Comparison of ENCODE assay signal across 8 cellular contexts in genomic region chr6:111057074-111057752, GRCh38. TPM values are rescaled to one million over a fixed set of nuclear protein-coding genes. Genes with fewer than 3 reads are reported as not detected.
DNase-seq lines count a peak whose midpoint lies in the region; ATAC-seq, FAIRE-seq and TF ChIP-seq lines count a peak whose summit lies in the region.

No MANE protein-coding gene starts in this region.

- CTCF ChIA-PET in activated CD8-positive, alpha-beta memory T cell treated with anti-CD3 and anti-CD28 coated beads, Interleukin-2, amount 10 ng/mL, durations not matched to agents 7 days and 5 days (lab: Charles Lee), result interaction anchor here (0.7 to 3.7 kb wide), 11 partner anchors 10 to 585 kb away, joined by 3 to 33 read pairs (median 4); a partner anchor contains a TSS

- no peaks in the 10 kb centered on the region for H3K36me3 Mint-ChIP-seq in activated CD8-positive, alpha-beta memory T cell treated with anti-CD3 and anti-CD28 coated beads, Interleukin-2, amount 10 ng/mL, durations not matched to agents 7 days and 5 days
- peaks cover 3% of the 10 kb centered on the region for H3K36me3 Mint-ChIP-seq in astrocyte (ENCODE audit: low read depth, unreplicated experiment)

- ATAC-seq in activated CD8-positive, alpha-beta memory T cell treated with anti-CD3 and anti-CD28 coated beads, Interleukin-2, amount 10 ng/mL, durations not matched to agents 7 days and 5 days, result peak; percentile 60
- ATAC-seq in HG02885 (IDR thresholded peaks at IDR 0.05; ENCODE audit: poor library complexity, unreplicated experiment) (peak; percentile 44), GM19023 (IDR thresholded peaks at IDR 0.05; ENCODE audit: unreplicated experiment) (no peak)

- no peak overlapping the region for H3K4me2 ChIP-seq in astrocyte (ENCODE audit: low read length)

- H3K4me1 ChIP-seq in astrocyte (ENCODE audit: insufficient read depth, low read length), result no peaks in the 10 kb centered on the region
- no peaks in the 10 kb centered on the region for H3K4me1 ChIP-seq in tibial artery

- DNase-seq in activated CD8-positive, alpha-beta memory T cell treated with anti-CD3 and anti-CD28 coated beads, Interleukin-2, amount 10 ng/mL, durations not matched to agents 7 days and 5 days, result no peak
- no peak for DNase-seq in activated CD8-positive, alpha-beta memory T cell treated with anti-CD3 and anti-CD28 coated beads, Interleukin-2, amount 50 U/mL, for 4 hours
- DNase-seq in NCI-H774 (lab: John Stamatoyannopoulos, UW) (peak; percentile 72), astrocyte (ENCODE audit: low read depth) (peak; percentile 6), tibial artery (no peak)

- no peaks in the 10 kb centered on the region for H3K79me2 ChIP-seq in astrocyte (ENCODE audit: insufficient read depth, low read length)

- H3K27ac Mint-ChIP-seq in activated CD8-positive, alpha-beta memory T cell treated with anti-CD3 and anti-CD28 coated beads, Interleukin-2, amount 10 ng/mL, durations not matched to agents 7 days and 5 days, result no peak overlapping the region
- H3K27ac Mint-ChIP-seq in astrocyte (ENCODE audit: unreplicated experiment), result no peak overlapping the region

- H3K4me3 Mint-ChIP-seq in activated CD8-positive, alpha-beta memory T cell treated with anti-CD3 and anti-CD28 coated beads, Interleukin-2, amount 10 ng/mL, durations not matched to agents 7 days and 5 days, result no peak overlapping the region
- H3K4me3 Mint-ChIP-seq in astrocyte (ENCODE audit: unreplicated experiment), result no peak overlapping the region

- H2AFZ ChIP-seq in astrocyte (ENCODE audit: low read depth, low read length), result no peak overlapping the region

- H3K36me3 ChIP-seq in astrocyte (ENCODE audit: insufficient read depth, low read length) (no peaks in the 10 kb centered on the region), tibial artery (no peaks in the 10 kb centered on the region)

- FAIRE-seq in astrocyte (lab: Jason Lieb, UNC) (no peak), islet of Langerhans (lab: Jason Lieb, UNC) (peak; percentile 97)

- H3K9ac ChIP-seq in astrocyte (ENCODE audit: low read length), result no peak overlapping the region

- H3K27me3 ChIP-seq in astrocyte (ENCODE audit: insufficient read depth, low read length) (peaks cover 7% of the 10 kb centered on the region), tibial artery (no peaks in the 10 kb centered on the region)

- peak; percentile 84 for TF ChIP-seq CTCF in astrocyte (IDR thresholded peaks at IDR 0.05; ENCODE audit: insufficient read depth, low read depth, low read length)
- peak; percentile 56 to 58 for TF ChIP-seq CTCF in tibial artery (IDR thresholded peaks at IDR 0.05)

- H3K4me1 Mint-ChIP-seq in activated CD8-positive, alpha-beta memory T cell treated with anti-CD3 and anti-CD28 coated beads, Interleukin-2, amount 10 ng/mL, durations not matched to agents 7 days and 5 days, result peaks cover 2% of the 10 kb centered on the region
- no peaks in the 10 kb centered on the region for H3K4me1 Mint-ChIP-seq in astrocyte (ENCODE audit: low read depth, unreplicated experiment)

- H3K9me3 ChIP-seq in astrocyte (ENCODE audit: insufficient read depth, low read depth, low read length) (no peaks in the 10 kb centered on the region), tibial artery (no peaks in the 10 kb centered on the region)

- H3K4me3 ChIP-seq in astrocyte (ENCODE audit: insufficient read depth, low read depth, low read length) (no peak overlapping the region), tibial artery (no peak overlapping the region)

- H3K27ac ChIP-seq in astrocyte (ENCODE audit: low read depth, low read length) (no peak overlapping the region), tibial artery (no peak overlapping the region)

- peaks cover 25% of the 10 kb centered on the region for H3K27me3 Mint-ChIP-seq in activated CD8-positive, alpha-beta memory T cell treated with anti-CD3 and anti-CD28 coated beads, Interleukin-2, amount 10 ng/mL, durations not matched to agents 7 days and 5 days
- peaks cover 9% of the 10 kb centered on the region for H3K27me3 Mint-ChIP-seq in astrocyte (ENCODE audit: low read depth, unreplicated experiment)

- no peaks in the 10 kb centered on the region for H3K9me3 Mint-ChIP-seq in activated CD8-positive, alpha-beta memory T cell treated with anti-CD3 and anti-CD28 coated beads, Interleukin-2, amount 10 ng/mL, durations not matched to agents 7 days and 5 days (ENCODE audit: low read depth)
- H3K9me3 Mint-ChIP-seq in astrocyte (ENCODE audit: unreplicated experiment), result peaks cover 8% of the 10 kb centered on the region

- intact Hi-C loops in tibial artery (cut with DNase I; ENCODE audit: low total_unique reads), result no loop called here

- H4K20me1 ChIP-seq in astrocyte (ENCODE audit: insufficient read depth, low read length), result no peaks in the 10 kb centered on the region

RNA-seq across cellular contexts. Expression of gene SLC16A10, which starts 30.1 kb away (rescaled TPM):
- 1 to 10 TPM; 2.4 to 4.8 TPM for total RNA-seq in activated CD8-positive, alpha-beta memory T cell treated with anti-CD3 and anti-CD28 coated beads, Interleukin-2, amount 10 ng/mL, durations not matched to agents 7 days and 5 days
- 0.18 and 0.48 TPM in 2 replicates for total RNA-seq in astrocyte

Comparison
In these comparisons a context has a peak if more than half of its experiments do, and no peak if none do; other contexts are left out.
1. DNase-seq: peak in NCI-H774 (single experiment) and astrocyte (single experiment); none in activated CD8-positive, alpha-beta memory T cell treated with anti-CD3 and anti-CD28 coated beads, Interleukin-2, amount 10 ng/mL, durations not matched to agents 7 days and 5 days (single experiment), activated CD8-positive, alpha-beta memory T cell treated with anti-CD3 and anti-CD28 coated beads, Interleukin-2, amount 50 U/mL, for 4 hours (single experiment) and tibial artery (0 of 2).